Comparison of ENCODE assay signal across 35 cellular contexts in genomic region chr2:54935389-54935788, GRCh38.
"Had no signal": no experiment of that assay in that cellular context is flagged by ENCODE, and none has a peak within 500 bp of the region (broad histone marks: within the 10 kb centered on the region; RNA-seq: fewer than 3 reads in every experiment).

No MANE protein-coding gene starts in this region.

- DNase-seq: Karpas-422, Kasumi-1, MG63, MM.1S, MV-4-11, NCI-H1048, NCI-H1092, NCI-H1092 treated with DMSO at 0.1 percent for 48 hours, NCI-H1105, NCI-H1105 treated with DMSO at 0.1 percent for 48 hours, NCI-H1417, NCI-H1417 treated with DMSO at 0.1 percent for 48 hours, NCI-H1436, NCI-H1436 treated with DMSO at 0.1 percent for 48 hours, NCI-H146, NCI-H1694, NCI-H1694 treated with DMSO at 0.1 percent for 48 hours, NCI-H187, NCI-H187 treated with DMSO at 0.1 percent for 48 hours, NCI-H1930, NCI-H2029, NCI-H2029 treated with DMSO at 0.1 percent for 48 hours, NCI-H2081, NCI-H2081 treated with DMSO at 0.1 percent for 48 hours, NCI-H2107, NCI-H2171, NCI-H2171 treated with DMSO at 0.1 percent for 48 hours, NCI-H2227 treated with DMSO at 0.1 percent for 48 hours, NCI-H226, NCI-H345, NCI-H446, NCI-H446 treated with DMSO at 0.1 percent for 48 hours, NCI-H510A, NCI-H510A treated with DMSO at 0.1 percent for 48 hours, NCI-H524 had no signal

- H3K36me3 ChIP-seq: MG63 had no signal

- H3K4me3 ChIP-seq: MG63 had no signal

- H3K27me3 ChIP-seq: MG63 had no signal
